In genomic region chr7:25944777-25945176, GRCh38 we compare ENCODE assay signal across 15 cellular contexts.
"Had no signal": no experiment of that assay in that cellular context is flagged by ENCODE, and none has a peak within 500 bp of the region (broad histone marks: within the 10 kb centered on the region; RNA-seq: fewer than 3 reads in every experiment).

No MANE protein-coding gene starts in this region.

- ATAC-seq: activated CD8-positive, alpha-beta T cell treated with anti-CD3 and anti-CD28 coated beads for 36 hours; foreskin keratinocyte; stimulated activated naive B cell treated with anti-CD40 and anti-IgM and Interleukin-4, amounts not matched to agents 10 μg/mL and 1 μg/mL and 100 μg/mL, for 72 hours had no signal

- H3K27ac ChIP-seq: foreskin keratinocyte, hepatocyte, lower lobe of right lung, sigmoid colon, spleen, thyroid gland, uterus had no signal

- H3K27me3 ChIP-seq: foreskin keratinocyte, hepatocyte, thyroid gland, uterus had no signal

- H3K9me3 ChIP-seq: lower lobe of right lung, sigmoid colon, spleen, thyroid gland, uterus had no signal

- H3K36me3 ChIP-seq: lower lobe of right lung, sigmoid colon, spleen, thyroid gland, uterus had no signal

- DNase-seq: activated CD4-positive, alpha-beta T cell treated with anti-CD3 and anti-CD28 coated beads, Interleukin-2, amount 10 ng/mL, durations not matched to agents 24 days and 14 days; activated CD8-positive, alpha-beta T cell treated with anti-CD3 and anti-CD28 coated beads for 36 hours; activated naive CD4-positive, alpha-beta T cell treated with anti-CD3 and anti-CD28 coated beads for 36 hours; activated T-cell treated with anti-CD3 and anti-CD28 coated beads, Interleukin-2, amount 50 U/mL, for 24 hours; caudate nucleus; endodermal cell; foreskin keratinocyte; lower lobe of right lung; sigmoid colon; spleen; stimulated activated CD4-positive, alpha-beta T cell treated with anti-CD3 and anti-CD28 coated beads, Interleukin-4, amount 100 ng/mL, for 4 hours; stimulated activated naive B cell treated with anti-CD40 and anti-IgM and Interleukin-4, amounts not matched to agents 10 μg/mL and 1 μg/mL and 100 μg/mL, for 72 hours; thyroid gland; uterus had no signal

- H3K4me3 ChIP-seq: hepatocyte, lower lobe of right lung, sigmoid colon, spleen, thyroid gland, uterus had no signal

- H3K4me1 ChIP-seq: thyroid gland, uterus had no signal
